ENCODE assay signal across 1 cellular context in the genomic region with DNA sequence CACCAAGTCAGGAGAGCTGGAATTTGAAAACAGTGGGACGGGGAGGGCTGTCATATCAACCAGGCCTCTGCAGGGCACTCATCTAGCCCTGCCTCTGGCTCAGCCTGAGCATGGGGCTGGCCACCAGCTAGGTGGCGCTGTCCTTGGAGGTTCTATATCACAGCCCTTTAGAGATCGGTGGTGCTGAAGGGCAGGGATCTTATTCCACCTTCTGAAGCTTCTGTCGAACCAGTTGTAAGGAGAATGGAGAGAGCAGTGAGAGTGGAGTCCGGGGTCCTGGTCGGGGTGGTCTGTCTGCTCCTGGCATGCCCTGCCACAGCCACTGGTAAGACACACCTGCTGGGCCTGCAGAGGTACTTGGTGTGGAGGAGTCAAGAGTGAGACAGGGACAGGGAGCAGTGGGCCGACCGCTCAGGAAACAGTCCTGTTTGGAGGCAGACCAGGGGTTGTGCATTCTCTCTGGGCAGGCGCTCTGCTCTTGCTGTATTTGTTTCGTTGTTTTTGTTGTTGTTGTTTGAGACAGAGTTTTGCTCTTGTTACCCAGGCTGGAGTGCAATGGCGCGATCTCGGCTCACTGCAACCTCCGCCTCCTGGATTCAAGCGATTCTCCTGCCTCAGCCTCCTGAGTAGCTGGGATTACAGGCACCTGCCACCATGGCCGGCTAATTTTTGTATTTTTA.
TF ChIP-seq lines count a peak whose summit lies in the region.

A gene with protein sequence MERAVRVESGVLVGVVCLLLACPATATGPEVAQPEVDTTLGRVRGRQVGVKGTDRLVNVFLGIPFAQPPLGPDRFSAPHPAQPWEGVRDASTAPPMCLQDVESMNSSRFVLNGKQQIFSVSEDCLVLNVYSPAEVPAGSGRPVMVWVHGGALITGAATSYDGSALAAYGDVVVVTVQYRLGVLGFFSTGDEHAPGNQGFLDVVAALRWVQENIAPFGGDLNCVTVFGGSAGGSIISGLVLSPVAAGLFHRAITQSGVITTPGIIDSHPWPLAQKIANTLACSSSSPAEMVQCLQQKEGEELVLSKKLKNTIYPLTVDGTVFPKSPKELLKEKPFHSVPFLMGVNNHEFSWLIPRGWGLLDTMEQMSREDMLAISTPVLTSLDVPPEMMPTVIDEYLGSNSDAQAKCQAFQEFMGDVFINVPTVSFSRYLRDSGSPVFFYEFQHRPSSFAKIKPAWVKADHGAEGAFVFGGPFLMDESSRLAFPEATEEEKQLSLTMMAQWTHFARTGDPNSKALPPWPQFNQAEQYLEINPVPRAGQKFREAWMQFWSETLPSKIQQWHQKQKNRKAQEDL (plus strand): TSS at position 202 of the 680 bp plus-strand sequence. CDS start 42 bp downstream, at position 244.

TF ChIP-seq in HCT116, 20 proteins besides CTCF, POLR2A, EP300 and RAD21 (continued from another document):
- TF ChIP-seq, protein P1, sequence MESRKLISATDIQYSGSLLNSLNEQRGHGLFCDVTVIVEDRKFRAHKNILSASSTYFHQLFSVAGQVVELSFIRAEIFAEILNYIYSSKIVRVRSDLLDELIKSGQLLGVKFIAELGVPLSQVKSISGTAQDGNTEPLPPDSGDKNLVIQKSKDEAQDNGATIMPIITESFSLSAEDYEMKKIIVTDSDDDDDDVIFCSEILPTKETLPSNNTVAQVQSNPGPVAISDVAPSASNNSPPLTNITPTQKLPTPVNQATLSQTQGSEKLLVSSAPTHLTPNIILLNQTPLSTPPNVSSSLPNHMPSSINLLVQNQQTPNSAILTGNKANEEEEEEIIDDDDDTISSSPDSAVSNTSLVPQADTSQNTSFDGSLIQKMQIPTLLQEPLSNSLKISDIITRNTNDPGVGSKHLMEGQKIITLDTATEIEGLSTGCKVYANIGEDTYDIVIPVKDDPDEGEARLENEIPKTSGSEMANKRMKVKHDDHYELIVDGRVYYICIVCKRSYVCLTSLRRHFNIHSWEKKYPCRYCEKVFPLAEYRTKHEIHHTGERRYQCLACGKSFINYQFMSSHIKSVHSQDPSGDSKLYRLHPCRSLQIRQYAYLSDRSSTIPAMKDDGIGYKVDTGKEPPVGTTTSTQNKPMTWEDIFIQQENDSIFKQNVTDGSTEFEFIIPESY (IDR thresholded peaks at IDR 0.05; ENCODE audit: extremely low read depth, insufficient replicate concordance, low read length) = no peak
- no peak for TF ChIP-seq EZH2 (IDR thresholded peaks at IDR 0.05)
- TF ChIP-seq, protein P2, sequence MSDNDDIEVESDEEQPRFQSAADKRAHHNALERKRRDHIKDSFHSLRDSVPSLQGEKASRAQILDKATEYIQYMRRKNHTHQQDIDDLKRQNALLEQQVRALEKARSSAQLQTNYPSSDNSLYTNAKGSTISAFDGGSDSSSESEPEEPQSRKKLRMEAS (IDR thresholded peaks at IDR 0.05) = no peak
- TF ChIP-seq TCF7L2 (IDR thresholded peaks at IDR 0.05; ENCODE audit: borderline replicate concordance, extremely low read depth, insufficient read depth, insufficient read length) = no peak
- TF ChIP-seq FOSL1 (IDR thresholded peaks at IDR 0.05; ENCODE audit: low read depth) = no peak
- no peak for TF ChIP-seq EZH2phosphoT487 (IDR thresholded peaks at IDR 0.05; ENCODE audit: borderline replicate concordance)
- TF ChIP-seq SRF (IDR thresholded peaks at IDR 0.05; ENCODE audit: low read depth) = no peak
- TF ChIP-seq ELF1 (IDR thresholded peaks at IDR 0.05; ENCODE audit: borderline replicate concordance, low read depth) = no peak
- peak; percentile 68 for TF ChIP-seq POLR2AphosphoS5 (IDR thresholded peaks at IDR 0.05; ENCODE audit: low read depth, low read length)
- 0 out of 2 replicates have a peak, but pooled peaks have one; percentile 4 for TF ChIP-seq CBX3 (IDR thresholded peaks at IDR 0.05; ENCODE audit: low read depth)
